Comparison of ENCODE assay signal across 9 cellular contexts in genomic region chr2:48114256-48114655, GRCh38.
DNase-seq lines count a peak whose midpoint lies in the region; ATAC-seq and TF ChIP-seq lines count a peak whose summit lies in the region.
"Had no signal": no experiment of that assay in that cellular context is flagged by ENCODE, and none has a peak within 500 bp of the region (broad histone marks: within the 10 kb centered on the region; RNA-seq: fewer than 3 reads in every experiment).

No MANE protein-coding gene starts in this region.

- no peak overlapping the region for H3K27ac ChIP-seq in CD8-positive, alpha-beta T cell (ENCODE audit: low read depth, low read length)
- H3K27ac ChIP-seq in Panc1 (ENCODE audit: low read length) = no peak overlapping the region
- H3K27ac ChIP-seq in body of pancreas = no peak overlapping the region

- no peak for TF ChIP-seq CTCF in CD8-positive, alpha-beta T cell (IDR thresholded peaks at IDR 0.05)
- no peak for TF ChIP-seq CTCF in Panc1 (IDR thresholded peaks at IDR 0.05)
- no peak for TF ChIP-seq CTCF in body of pancreas (IDR thresholded peaks at IDR 0.05)

- peaks cover 3% of the 10 kb centered on the region for H3K4me1 ChIP-seq in CD8-positive, alpha-beta T cell (ENCODE audit: insufficient read depth, low read length)
- H3K4me1 ChIP-seq in Panc1 (ENCODE audit: control insufficient read depth, insufficient read depth, low read length) (peaks cover 10% of the 10 kb centered on the region; the same call in 1 of the 2 replicates), body of pancreas (peaks cover 21% of the 10 kb centered on the region)

- WGBS in body of pancreas, 2 donors = 21 to 24% methylated on average over 2 of the region's 2 CpGs

- H3K4me1 Mint-ChIP-seq in CD8-positive, alpha-beta T cell (ENCODE audit: low read depth) = peaks cover 12% of the 10 kb centered on the region

- intact Hi-C loops in CD8-positive, alpha-beta T cell (cut with DNase I, micrococcal nuclease) = no loop called here
- intact Hi-C loops in Panc1 (cut with micrococcal nuclease; ENCODE audit: unreplicated experiment) = no loop called here
- intact Hi-C loops in body of pancreas (cut with DNase I) = no loop called here
- intact Hi-C loops in Right ventricle myocardium superior (cut with DNase I) = no loop called here

- TF ChIP-seq POLR2A in body of pancreas (IDR thresholded peaks at IDR 0.05) = no peak

- no peaks in the 10 kb centered on the region for H3K9me3 ChIP-seq in CD8-positive, alpha-beta T cell (ENCODE audit: low read length)
- H3K9me3 ChIP-seq in Panc1 (ENCODE audit: control insufficient read depth, insufficient read depth, low read depth, low read length) (no peaks in the 10 kb centered on the region), body of pancreas (no peaks in the 10 kb centered on the region)

- no TSS peak for BruUV-seq in Panc1 (replicated peaks; lab: Mats Ljungman, UMichigan)

- no peaks in the 10 kb centered on the region for H3K36me3 ChIP-seq in CD8-positive, alpha-beta T cell (ENCODE audit: insufficient read depth, low read length)
- H3K36me3 ChIP-seq in Panc1 (ENCODE audit: control insufficient read depth, insufficient read depth, low read length) = no peaks in the 10 kb centered on the region
- H3K36me3 ChIP-seq in body of pancreas (replicated peaks in 1 of 2; ENCODE audit: insufficient read depth in 1 of 2, low read depth in 2 of 2) = no peaks in the 10 kb centered on the region

- DNase-seq in CD8-positive, alpha-beta T cell = peak in 3 of 7 experiments; percentile 33 to 58 (median 34)
- DNase-seq in H4 (ENCODE audit: low spot score) (peak; percentile 74), Panc1 (ENCODE audit: low read depth, low spot score) (peak; percentile 38), body of pancreas (peak in 3 of 4 donors; percentile 13 to 40 (median 14)), DMS153 (lab: John Stamatoyannopoulos, UW) (no peak), GDM1 (lab: John Stamatoyannopoulos, UW) (no peak), Right ventricle myocardium superior (no peak)
- DNase-seq in stimulated activated CD4-positive, alpha-beta T cell treated with anti-CD3 and anti-CD28 coated beads, TNF-alpha, amount 100 ng/mL, for 48 hours (ENCODE audit: low read depth in 3 of 3) = peak in 2 of 3 donors; percentile 47 to 48
- DNase-seq: activated naive CD8-positive, alpha-beta T cell treated with anti-CD3 and anti-CD28 coated beads, Interleukin-2, amount 10 ng/mL, durations not matched to agents 7 days and 5 days had no signal

- in situ Hi-C loops in Panc1 (cut with HindIII; ENCODE audit: low pct_unique_long_range_greater_than_20kb, low sequenced_read_pairs) = no loop called here

- CTCF ChIA-PET in CD8-positive, alpha-beta T cell (lab: Charles Lee) = interaction anchor here (0.8 kb wide), 1 partner anchor 24 kb away, joined by 3 read pairs; no protein-coding TSS in a partner anchor
- CTCF ChIA-PET in Panc1 (lab: Charles Lee) = no interaction called here

- no peaks in the 10 kb centered on the region for H3K36me3 Mint-ChIP-seq in CD8-positive, alpha-beta T cell
- H3K36me3 Mint-ChIP-seq: activated naive CD8-positive, alpha-beta T cell treated with anti-CD3 and anti-CD28 coated beads, Interleukin-2, amount 10 ng/mL, durations not matched to agents 7 days and 5 days had no signal

- H3K27me3 ChIP-seq in CD8-positive, alpha-beta T cell (ENCODE audit: insufficient read depth, low read length) = no peaks in the 10 kb centered on the region
- H3K27me3 ChIP-seq in Panc1 (ENCODE audit: control insufficient read depth, insufficient read depth, low read length) = no peaks in the 10 kb centered on the region
- H3K27me3 ChIP-seq in body of pancreas = no peaks in the 10 kb centered on the region

- H3K4me3 Mint-ChIP-seq in CD8-positive, alpha-beta T cell = no peak overlapping the region
- H3K4me3 Mint-ChIP-seq: activated naive CD8-positive, alpha-beta T cell treated with anti-CD3 and anti-CD28 coated beads, Interleukin-2, amount 10 ng/mL, durations not matched to agents 7 days and 5 days had no signal

- no peak overlapping the region for H3K4me3 ChIP-seq in CD8-positive, alpha-beta T cell (ENCODE audit: low read depth, low read length)
- H3K4me3 ChIP-seq in Panc1 (ENCODE audit: low read depth in 2 of 2, low read length in 2 of 2) = no peak overlapping the region
- H3K4me3 ChIP-seq in body of pancreas = no peak overlapping the region

- H3K9me3 Mint-ChIP-seq in CD8-positive, alpha-beta T cell = no peaks in the 10 kb centered on the region
- H3K9me3 Mint-ChIP-seq: activated naive CD8-positive, alpha-beta T cell treated with anti-CD3 and anti-CD28 coated beads, Interleukin-2, amount 10 ng/mL, durations not matched to agents 7 days and 5 days had no signal

- no peak overlapping the region for H3K27ac Mint-ChIP-seq in CD8-positive, alpha-beta T cell
- H3K27ac Mint-ChIP-seq: activated naive CD8-positive, alpha-beta T cell treated with anti-CD3 and anti-CD28 coated beads, Interleukin-2, amount 10 ng/mL, durations not matched to agents 7 days and 5 days had no signal

- ATAC-seq in CD8-positive, alpha-beta T cell = peak; percentile 67
- ATAC-seq in Panc1 = no peak
- no peak for ATAC-seq in body of pancreas
- ATAC-seq in Right ventricle myocardium superior (ENCODE audit: poor library complexity) = no peak

- POLR2A ChIA-PET in CD8-positive, alpha-beta T cell (lab: Charles Lee) = no interaction called here
- POLR2A ChIA-PET in Panc1 (lab: Charles Lee) = interaction anchor here (0.5 kb wide), 1 partner anchor 192 kb away, joined by 4 read pairs; no protein-coding TSS in a partner anchor

- H3K27me3 Mint-ChIP-seq in CD8-positive, alpha-beta T cell (ENCODE audit: low read depth) = no peaks in the 10 kb centered on the region
- H3K27me3 Mint-ChIP-seq: activated naive CD8-positive, alpha-beta T cell treated with anti-CD3 and anti-CD28 coated beads, Interleukin-2, amount 10 ng/mL, durations not matched to agents 7 days and 5 days had no signal

Comparison
In these comparisons a context has a peak if more than half of its experiments do, and no peak if none do; other contexts are left out.
1. DNase-seq: peak in H4 (single experiment), Panc1 (single experiment), body of pancreas (3 of 4) and stimulated activated CD4-positive, alpha-beta T cell treated with anti-CD3 and anti-CD28 coated beads, TNF-alpha, amount 100 ng/mL, for 48 hours (2 of 3); none in DMS153 (single experiment), GDM1 (single experiment) and Right ventricle myocardium superior (single experiment).